11 cellular contexts compared by ENCODE assay signal in genomic region chr6:111737065-111737521, GRCh38.
DNase-seq lines count a peak whose midpoint lies in the region; ATAC-seq, FAIRE-seq and TF ChIP-seq lines count a peak whose summit lies in the region.
"Had no signal": no experiment of that assay in that cellular context is flagged by ENCODE, and none has a peak within 500 bp of the region (broad histone marks: within the 10 kb centered on the region; RNA-seq: fewer than 3 reads in every experiment).

No MANE protein-coding gene starts in this region.

- H3K4me3 ChIP-seq in AG10803 (ENCODE audit: low read length) (no peak overlapping the region), Karpas-422 (ENCODE audit: low read length) (0 out of 2 replicates have a peak overlapping the region, but pooled peaks have one; percentile 11), kidney epithelial cell (ENCODE audit: low read depth, low read length) (no peak overlapping the region)

- DNase-seq in AG10803 (ENCODE audit: low read depth), result peak; percentile 71
- DNase-seq in Karpas-422, result no peak
- DNase-seq in kidney epithelial cell (ENCODE audit: low read depth), result peak; percentile 39
- DNase-seq in middle frontal gyrus (ENCODE audit: extremely low spot score, low spot score), result no peak
- DNase-seq in H54 (ENCODE audit: insufficient read length, low spot score), result no peak
- no peak for DNase-seq in epidermal melanocyte (ENCODE audit: insufficient read length, low spot score)
- DNase-seq: Calu3, foreskin melanocyte had no signal

- H3K9me2 ChIP-seq in Karpas-422 (replicated peaks; ENCODE audit: insufficient read depth, low read length), result no peaks in the 10 kb centered on the region

- H3K27me3 ChIP-seq in Karpas-422 (ENCODE audit: low read length) (no peaks in the 10 kb centered on the region), kidney epithelial cell (ENCODE audit: control insufficient read depth, insufficient read depth, low read length) (no peaks in the 10 kb centered on the region)

- peak overlapping the region; percentile 37 for H3K9ac ChIP-seq in Karpas-422 (ENCODE audit: low read length)

- H3K4me3 Mint-ChIP-seq in activated T-helper 17 cell treated with anti-CD3 and anti-CD28 coated beads, Interleukin-2, amount 50 U/mL, for 72 hours, result peak overlapping the region; percentile 61
- H3K4me3 Mint-ChIP-seq: IgD-negative memory B cell had no signal

- FAIRE-seq in H54 (lab: Jason Lieb, UNC), result no peak

- H3K4me2 ChIP-seq in Karpas-422 (ENCODE audit: low read depth, low read length, poor library complexity, severe bottlenecking), result peak overlapping the region; percentile 48

- H3K4me1 Mint-ChIP-seq in activated T-helper 17 cell treated with anti-CD3 and anti-CD28 coated beads, Interleukin-2, amount 50 U/mL, for 72 hours, result peaks cover 64% of the 10 kb centered on the region

- H3K27ac Mint-ChIP-seq in activated T-helper 17 cell treated with anti-CD3 and anti-CD28 coated beads, Interleukin-2, amount 50 U/mL, for 72 hours, result peak overlapping the region; percentile 92

- peak; percentile 88 for ATAC-seq in activated T-helper 17 cell treated with anti-CD3 and anti-CD28 coated beads, Interleukin-2, amount 50 U/mL, for 72 hours (replicated peaks)
- no peak for ATAC-seq in GM21423 (IDR thresholded peaks at IDR 0.05; ENCODE audit: unreplicated experiment)

- TF ChIP-seq POLR2A in H54 (IDR thresholded peaks at IDR 0.05; ENCODE audit: low read depth, low read length), result no peak

- peaks cover 3% of the 10 kb centered on the region for H3K9me3 Mint-ChIP-seq in activated T-helper 17 cell treated with anti-CD3 and anti-CD28 coated beads, Interleukin-2, amount 50 U/mL, for 72 hours
- H3K9me3 Mint-ChIP-seq: IgD-negative memory B cell had no signal

- H4K20me1 ChIP-seq in Karpas-422 (ENCODE audit: insufficient read depth, low read depth, low read length), result no peaks in the 10 kb centered on the region

- H3K27me3 Mint-ChIP-seq in activated T-helper 17 cell treated with anti-CD3 and anti-CD28 coated beads, Interleukin-2, amount 50 U/mL, for 72 hours, result no peaks in the 10 kb centered on the region

- TF ChIP-seq CTCF in AG10803 (conservative IDR thresholded peaks at IDR 0.05; ENCODE audit: low read length) (no peak), kidney epithelial cell (IDR thresholded peaks at IDR 0.05; ENCODE audit: insufficient read depth, low read length, poor library complexity, severe bottlenecking) (no peak)

- H3K36me3 Mint-ChIP-seq in activated T-helper 17 cell treated with anti-CD3 and anti-CD28 coated beads, Interleukin-2, amount 50 U/mL, for 72 hours (ENCODE audit: low read depth), result peaks cover 100% of the 10 kb centered on the region

- H2AFZ ChIP-seq in Karpas-422 (ENCODE audit: low read length), result no peak overlapping the region

- H3K36me3 ChIP-seq in Karpas-422 (ENCODE audit: insufficient read depth, low read length), result peaks cover 32% of the 10 kb centered on the region
- no peaks in the 10 kb centered on the region for H3K36me3 ChIP-seq in kidney epithelial cell (ENCODE audit: control insufficient read depth, insufficient read depth, low read length)

- H3K27ac ChIP-seq in Karpas-422 (ENCODE audit: low read length), result peak overlapping the region; percentile 87

- H3K4me1 ChIP-seq in Karpas-422 (ENCODE audit: low read length), result peaks cover 81% of the 10 kb centered on the region

- peaks cover 93% of the 10 kb centered on the region for H3K79me2 ChIP-seq in Karpas-422 (ENCODE audit: low read length)

- H3K9me3 ChIP-seq in Karpas-422 (ENCODE audit: low read length), result peaks cover 10% of the 10 kb centered on the region; the same call in 1 of the 2 replicates

Comparison
In these comparisons a context has a peak if more than half of its experiments do, and no peak if none do; other contexts are left out.
1. DNase-seq: peak in AG10803 (single experiment) and kidney epithelial cell (single experiment); none in Karpas-422 (single experiment), middle frontal gyrus (single experiment), H54 (single experiment) and epidermal melanocyte (single experiment).